Comparison of ENCODE assay signal across 8 cellular contexts in the genomic region with DNA sequence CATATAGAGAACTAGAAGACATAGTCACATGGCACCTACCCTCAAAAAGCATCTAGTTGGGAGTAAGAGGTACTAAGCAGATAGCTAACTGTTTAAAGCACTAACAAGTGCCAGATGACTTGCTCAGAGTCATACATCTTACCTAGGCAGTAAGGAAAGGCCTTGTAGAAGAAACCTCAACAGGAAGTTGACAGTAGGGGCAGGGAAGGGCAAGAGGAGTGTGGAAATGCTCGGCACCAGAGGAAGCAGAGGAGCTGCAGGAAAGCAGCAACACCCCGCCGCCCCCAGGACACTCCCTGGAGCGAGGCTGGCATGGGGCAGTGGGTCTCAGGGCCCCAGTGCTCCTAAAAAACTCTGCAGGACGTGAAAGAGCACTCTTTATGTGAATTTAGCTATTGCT.
DNase-seq lines count a peak whose midpoint lies in the region; ATAC-seq, FAIRE-seq and TF ChIP-seq lines count a peak whose summit lies in the region.
"Had no signal": no experiment of that assay in that cellular context is flagged by ENCODE, and none has a peak within 500 bp of the region (broad histone marks: within the 10 kb centered on the region; RNA-seq: fewer than 3 reads in every experiment).

No MANE protein-coding gene starts in this region.

- H3K27ac Mint-ChIP-seq in naive thymus-derived CD4-positive, alpha-beta T cell: peak overlapping the region; percentile 69 to 88 (median 84)

- H3K4me3 Mint-ChIP-seq in naive thymus-derived CD4-positive, alpha-beta T cell: peak overlapping the region; percentile 46 to 85 (median 72)

- intact Hi-C loops in naive thymus-derived CD4-positive, alpha-beta T cell (cut with micrococcal nuclease): loop anchor here in 1 of 2 donors (2.0 to 5.0 kb wide), 2 partner anchors 14 to 33 kb away; no protein-coding TSS in a partner anchor

- POLR2A ChIA-PET in naive thymus-derived CD4-positive, alpha-beta T cell (lab: Charles Lee): interaction anchor here (0.8 to 3.0 kb wide), 8 partner anchors 10 to 151 kb away, joined by 3 to 13 read pairs (median 4); no protein-coding TSS in a partner anchor

- in situ Hi-C loops in ACHN (cut with HindIII; ENCODE audit: low pct_ligation_motif_present, low pct_unique_long_range_greater_than_20kb, low sequenced_read_pairs): no loop called here

- peaks cover 6 to 28% (median 12%) of the 10 kb centered on the region in 3 experiments for H3K36me3 ChIP-seq in naive thymus-derived CD4-positive, alpha-beta T cell (ENCODE audit: control insufficient read depth in 2 of 3, insufficient read depth in 3 of 3, low read length in 3 of 3)

- H3K9me3 ChIP-seq in naive thymus-derived CD4-positive, alpha-beta T cell (ENCODE audit: control insufficient read depth in 2 of 3, low read length in 3 of 3): no peaks in the 10 kb centered on the region

- CTCF ChIA-PET in naive thymus-derived CD4-positive, alpha-beta T cell (lab: Charles Lee): interaction anchor here (0.6 to 2.3 kb wide), 4 partner anchors 10 to 147 kb away, joined by 3 to 10 read pairs (median 4); no protein-coding TSS in a partner anchor

- no peaks in the 10 kb centered on the region for H3K9me3 Mint-ChIP-seq in naive thymus-derived CD4-positive, alpha-beta T cell

- peak overlapping the region; percentile 36 for H3K27ac ChIP-seq in naive thymus-derived CD4-positive, alpha-beta T cell (ENCODE audit: low read depth, low read length)

- peaks cover 51 to 71% of the 10 kb centered on the region in 2 donors for H3K4me1 ChIP-seq in naive thymus-derived CD4-positive, alpha-beta T cell (ENCODE audit: control insufficient read depth in 2 of 2, insufficient read depth in 2 of 2, low read length in 2 of 2)

- H3K4me3 ChIP-seq in naive thymus-derived CD4-positive, alpha-beta T cell (ENCODE audit: low read length): peak overlapping the region; percentile 22

- no peaks in the 10 kb centered on the region for H3K27me3 Mint-ChIP-seq in naive thymus-derived CD4-positive, alpha-beta T cell

- FAIRE-seq in GM12891 (lab: Jason Lieb, UNC): peak; percentile 33

- no peak for DNase-seq in GM12891 (ENCODE audit: insufficient read length, low spot score)
- DNase-seq in MV-4-11 (lab: John Stamatoyannopoulos, UW): peak; percentile 23
- DNase-seq in amniotic epithelial cell (ENCODE audit: low read depth): peak; percentile 29
- peak in 6 of 9 donors; percentile 32 to 47 (median 42) for DNase-seq in naive thymus-derived CD4-positive, alpha-beta T cell
- DNase-seq in superior temporal gyrus (ENCODE audit: extremely low spot score): no peak
- DNase-seq in amygdala (lab: John Stamatoyannopoulos, UW): no peak
- no peak for DNase-seq in ACHN
- DNase-seq: NCI-H2227 treated with DMSO at 0.1 percent for 48 hours had no signal

- H3K27me3 ChIP-seq in naive thymus-derived CD4-positive, alpha-beta T cell (ENCODE audit: control insufficient read depth in 2 of 2, insufficient read depth in 2 of 2, low read length in 2 of 2): no peaks in the 10 kb centered on the region

- H3K36me3 Mint-ChIP-seq in naive thymus-derived CD4-positive, alpha-beta T cell: peaks cover 5 to 27% (median 8%) of the 10 kb centered on the region in 5 donors

- no peak for TF ChIP-seq POLR2A in GM12891 (IDR thresholded peaks at IDR 0.05; ENCODE audit: low read depth, low read length)

- ATAC-seq in naive thymus-derived CD4-positive, alpha-beta T cell: peak; percentile 73

- H3K4me1 Mint-ChIP-seq in naive thymus-derived CD4-positive, alpha-beta T cell: peaks cover 65 to 96% (median 92%) of the 10 kb centered on the region in 7 donors

TF ChIP-seq in GM12891, 5 proteins besides CTCF, POLR2A, EP300 and RAD21:
- TF ChIP-seq TAF1 (IDR thresholded peaks at IDR 0.05; ENCODE audit: low read depth, low read length): no peak
- no peak for TF ChIP-seq POU2F2 (IDR thresholded peaks at IDR 0.05; ENCODE audit: low read depth, low read length)
- no peak for TF ChIP-seq POLR2AphosphoS5 (IDR thresholded peaks at IDR 0.05; ENCODE audit: low read depth, low read length)
- no peak for TF ChIP-seq SPI1 (IDR thresholded peaks at IDR 0.05; ENCODE audit: low read depth, low read length)
- no peak for TF ChIP-seq PAX5 (IDR thresholded peaks at IDR 0.05; ENCODE audit: insufficient read depth, low read length, severe bottlenecking)

Comparison
In these comparisons a context has a peak if more than half of its experiments do, and no peak if none do; other contexts are left out.
1. DNase-seq: peak in MV-4-11 (single experiment), amniotic epithelial cell (single experiment) and naive thymus-derived CD4-positive, alpha-beta T cell (6 of 9); none in GM12891 (single experiment), superior temporal gyrus (single experiment), amygdala (0 of 56) and ACHN (single experiment).